Comparison of ENCODE assay signal across 9 cellular contexts in genomic region chr12:75908961-75909699, GRCh38.
DNase-seq lines count a peak whose midpoint lies in the region; ATAC-seq and TF ChIP-seq lines count a peak whose summit lies in the region.
"Had no signal": no experiment of that assay in that cellular context is flagged by ENCODE, and none has a peak within 500 bp of the region (broad histone marks: within the 10 kb centered on the region; RNA-seq: fewer than 3 reads in every experiment).

No MANE protein-coding gene starts in this region.

- H3K9me3 ChIP-seq in CD4-positive, alpha-beta T cell (ENCODE audit: control insufficient read depth, low read length): no peaks in the 10 kb centered on the region
- H3K9me3 ChIP-seq in CD8-positive, alpha-beta T cell (ENCODE audit: low read length): no peaks in the 10 kb centered on the region

- BruUV-seq in Calu3 (replicated peaks; lab: Mats Ljungman, UMichigan): no TSS peak

- DNase-seq in AG09319 (ENCODE audit: extremely low read depth, low read depth): peak; percentile 63
- DNase-seq in NCI-H446 (lab: John Stamatoyannopoulos, UW): peak; percentile 83 to 94
- DNase-seq in epithelial cell of esophagus (ENCODE audit: low read depth): peak; percentile 33
- DNase-seq in nephron progenitor cell: no peak
- no peak for DNase-seq in CD4-positive, alpha-beta T cell
- no peak for DNase-seq in NCI-H526 (lab: John Stamatoyannopoulos, UW)
- no peak for DNase-seq in CD8-positive, alpha-beta T cell
- no peak for DNase-seq in Calu3
- DNase-seq: activated naive CD4-positive, alpha-beta T cell treated with anti-CD3 and anti-CD28 coated beads for 36 hours had no signal

- no peak for ATAC-seq in CD4-positive, alpha-beta T cell (ENCODE audit: poor library complexity)
- no peak for ATAC-seq in CD8-positive, alpha-beta T cell

- H3K27me3 ChIP-seq in CD4-positive, alpha-beta T cell (ENCODE audit: control insufficient read depth, insufficient read depth, low read length): no peaks in the 10 kb centered on the region
- H3K27me3 ChIP-seq in CD8-positive, alpha-beta T cell (ENCODE audit: insufficient read depth, low read length): no peaks in the 10 kb centered on the region

- POLR2A ChIA-PET in CD4-positive, alpha-beta T cell (lab: Charles Lee): no interaction called here
- POLR2A ChIA-PET in CD8-positive, alpha-beta T cell (lab: Charles Lee): no interaction called here

- no peak for TF ChIP-seq CTCF in AG09319 (IDR thresholded peaks at IDR 0.05; ENCODE audit: low read depth, low read length)
- no peak for TF ChIP-seq CTCF in epithelial cell of esophagus (IDR thresholded peaks at IDR 0.05; ENCODE audit: insufficient read depth, low read depth, low read length, missing control alignments)
- no peak for TF ChIP-seq CTCF in nephron progenitor cell (IDR thresholded peaks at IDR 0.05)
- TF ChIP-seq CTCF in CD4-positive, alpha-beta T cell (IDR thresholded peaks at IDR 0.05): no peak
- no peak for TF ChIP-seq CTCF in CD8-positive, alpha-beta T cell (IDR thresholded peaks at IDR 0.05)
- TF ChIP-seq CTCF in Calu3 (IDR thresholded peaks at IDR 0.05; ENCODE audit: unreplicated experiment): no peak

- CTCF ChIA-PET in CD4-positive, alpha-beta T cell (lab: Charles Lee): no interaction called here
- CTCF ChIA-PET in CD8-positive, alpha-beta T cell (lab: Charles Lee): no interaction called here
- CTCF ChIA-PET in Calu3 (lab: Charles Lee): interaction anchor here (1.6 kb wide), 1 partner anchor 8 kb away, joined by 4 read pairs; no protein-coding TSS in a partner anchor

- H3K27ac Mint-ChIP-seq in nephron progenitor cell (peak overlapping the region; percentile 88), Calu3 (ENCODE audit: unreplicated experiment) (no peak overlapping the region)
- no peak overlapping the region for H3K27ac Mint-ChIP-seq in CD4-positive, alpha-beta T cell
- H3K27ac Mint-ChIP-seq in CD8-positive, alpha-beta T cell: no peak overlapping the region
- H3K27ac Mint-ChIP-seq: activated naive CD4-positive, alpha-beta T cell treated with anti-CD3 and anti-CD28 coated beads for 36 hours had no signal

- no peak overlapping the region for H3K27ac ChIP-seq in CD4-positive, alpha-beta T cell (ENCODE audit: low read depth, low read length)
- no peak overlapping the region for H3K27ac ChIP-seq in CD8-positive, alpha-beta T cell (ENCODE audit: low read depth, low read length)

- H3K36me3 ChIP-seq in CD8-positive, alpha-beta T cell (ENCODE audit: insufficient read depth, low read length): no peaks in the 10 kb centered on the region

- H3K4me1 Mint-ChIP-seq in nephron progenitor cell (peaks cover 19% of the 10 kb centered on the region), Calu3 (ENCODE audit: low read depth, unreplicated experiment) (peaks cover 39% of the 10 kb centered on the region)
- no peaks in the 10 kb centered on the region for H3K4me1 Mint-ChIP-seq in CD4-positive, alpha-beta T cell (ENCODE audit: low read depth)
- H3K4me1 Mint-ChIP-seq in CD8-positive, alpha-beta T cell (ENCODE audit: low read depth): no peaks in the 10 kb centered on the region

- no peaks in the 10 kb centered on the region for H3K27me3 Mint-ChIP-seq in nephron progenitor cell (ENCODE audit: low read depth, poor library complexity)
- H3K27me3 Mint-ChIP-seq in CD4-positive, alpha-beta T cell: no peaks in the 10 kb centered on the region
- H3K27me3 Mint-ChIP-seq in CD8-positive, alpha-beta T cell (ENCODE audit: low read depth): no peaks in the 10 kb centered on the region
- no peaks in the 10 kb centered on the region for H3K27me3 Mint-ChIP-seq in Calu3 (ENCODE audit: unreplicated experiment)

- no peak overlapping the region for H3K4me3 ChIP-seq in epithelial cell of esophagus (ENCODE audit: low read length)
- no peak overlapping the region for H3K4me3 ChIP-seq in CD8-positive, alpha-beta T cell (ENCODE audit: low read depth, low read length)

- H3K9me3 Mint-ChIP-seq in nephron progenitor cell (peaks cover 3% of the 10 kb centered on the region), Calu3 (ENCODE audit: low read depth, unreplicated experiment) (no peaks in the 10 kb centered on the region)
- no peaks in the 10 kb centered on the region for H3K9me3 Mint-ChIP-seq in CD4-positive, alpha-beta T cell
- H3K9me3 Mint-ChIP-seq in CD8-positive, alpha-beta T cell: no peaks in the 10 kb centered on the region
- H3K9me3 Mint-ChIP-seq: activated naive CD4-positive, alpha-beta T cell treated with anti-CD3 and anti-CD28 coated beads for 36 hours had no signal

- no peaks in the 10 kb centered on the region for H3K4me1 ChIP-seq in CD8-positive, alpha-beta T cell (ENCODE audit: insufficient read depth, low read length)

- no peaks in the 10 kb centered on the region for H3K36me3 Mint-ChIP-seq in nephron progenitor cell (ENCODE audit: low read depth)
- H3K36me3 Mint-ChIP-seq in CD4-positive, alpha-beta T cell (ENCODE audit: low read depth): no peaks in the 10 kb centered on the region
- no peaks in the 10 kb centered on the region for H3K36me3 Mint-ChIP-seq in CD8-positive, alpha-beta T cell
- peaks cover 8% of the 10 kb centered on the region for H3K36me3 Mint-ChIP-seq in Calu3 (ENCODE audit: insufficient read depth, unreplicated experiment)

- no peak overlapping the region for H3K4me3 Mint-ChIP-seq in nephron progenitor cell
- no peak overlapping the region for H3K4me3 Mint-ChIP-seq in CD4-positive, alpha-beta T cell
- H3K4me3 Mint-ChIP-seq in CD8-positive, alpha-beta T cell: no peak overlapping the region
- H3K4me3 Mint-ChIP-seq in Calu3 (ENCODE audit: low read depth, unreplicated experiment): no peak overlapping the region
- H3K4me3 Mint-ChIP-seq: activated naive CD4-positive, alpha-beta T cell treated with anti-CD3 and anti-CD28 coated beads for 36 hours had no signal

- intact Hi-C loops in CD4-positive, alpha-beta T cell (cut with DNase I, micrococcal nuclease): no loop called here
- intact Hi-C loops in CD8-positive, alpha-beta T cell (cut with DNase I, micrococcal nuclease): no loop called here
- intact Hi-C loops in Calu3 (cut with micrococcal nuclease; ENCODE audit: unreplicated experiment): no loop called here

Comparison
In these comparisons a context has a peak if more than half of its experiments do, and no peak if none do; other contexts are left out.
1. DNase-seq: peak in AG09319 (single experiment), NCI-H446 (2 of 2) and epithelial cell of esophagus (single experiment); none in nephron progenitor cell (single experiment), CD4-positive, alpha-beta T cell (0 of 10), NCI-H526 (0 of 2), CD8-positive, alpha-beta T cell (0 of 7) and Calu3 (single experiment).